In genomic region chr2:210707900-210708299, GRCh38 we compare ENCODE assay signal across 8 cellular contexts.
"Had no signal": no experiment of that assay in that cellular context is flagged by ENCODE, and none has a peak within 500 bp of the region (broad histone marks: within the 10 kb centered on the region; RNA-seq: fewer than 3 reads in every experiment).

No MANE protein-coding gene starts in this region.

- H3K27ac ChIP-seq: HL-60 had no signal

- ATAC-seq: HepG2, K562 had no signal

- H3K4me1 Mint-ChIP-seq: IgD-negative memory B cell had no signal

- DNase-seq: IMR-90, KBM-7, KG1 had no signal

- H3K4me3 ChIP-seq: K562 had no signal

- H3K27me3 Mint-ChIP-seq: IgD-negative memory B cell had no signal

- H3K27ac Mint-ChIP-seq: IgD-negative memory B cell had no signal

- H3K4me3 Mint-ChIP-seq: IgD-negative memory B cell had no signal

- H3K36me3 Mint-ChIP-seq: IgD-negative memory B cell had no signal

- FAIRE-seq: HepG2, HTR-8/SVneo, K562 had no signal

- H3K9me3 Mint-ChIP-seq: IgD-negative memory B cell had no signal
